Comparison of ENCODE assay signal across 13 cellular contexts in the genomic region with DNA sequence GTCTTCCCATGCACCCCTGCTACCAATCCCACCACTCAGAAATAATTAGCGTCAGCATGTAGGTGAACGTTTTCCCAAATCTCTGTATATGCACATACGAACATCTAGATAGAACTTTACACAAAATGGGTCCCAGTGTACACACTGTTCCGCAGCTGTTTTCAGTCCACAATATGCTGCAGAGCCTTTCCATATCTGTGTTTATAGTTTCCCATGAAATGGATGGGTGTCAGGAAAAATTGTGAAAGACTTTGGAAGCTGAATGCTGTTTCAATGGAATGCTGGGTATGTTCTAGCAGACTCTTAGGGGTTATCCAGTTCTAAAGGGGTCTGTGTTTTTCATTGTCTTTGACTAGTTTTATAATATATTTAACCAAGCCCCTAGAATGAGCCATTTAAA. TPM values are rescaled to one million over a fixed set of nuclear protein-coding genes. Genes with fewer than 3 reads are reported as not detected.
DNase-seq lines count a peak whose midpoint lies in the region; ATAC-seq and TF ChIP-seq lines count a peak whose summit lies in the region.
"Had no signal": no experiment of that assay in that cellular context is flagged by ENCODE, and none has a peak within 500 bp of the region (broad histone marks: within the 10 kb centered on the region; RNA-seq: fewer than 3 reads in every experiment).

No MANE protein-coding gene starts in this region.

- H3K4me1 ChIP-seq in muscle layer of duodenum (ENCODE audit: control insufficient read depth in 1 of 2, insufficient read depth in 2 of 2, low read length in 2 of 2) (peaks cover 20 to 27% of the 10 kb centered on the region in 2 donors), transverse colon (peaks cover 14 to 36% (median 22%) of the 10 kb centered on the region in 4 donors)
- H3K4me1 ChIP-seq: BLaER1 had no signal

- H3K4me3 ChIP-seq in fibroblast of villous mesenchyme (ENCODE audit: low read depth, low read length) (peak overlapping the region; percentile 4), muscle layer of duodenum (ENCODE audit: low read depth in 1 of 2, low read length in 2 of 2) (no peak overlapping the region), transverse colon (no peak overlapping the region)
- H3K4me3 ChIP-seq: BLaER1, mucosa of descending colon, pancreas had no signal

- H3K36me3 ChIP-seq in muscle layer of duodenum (ENCODE audit: control insufficient read depth in 1 of 2, insufficient read depth in 2 of 2, low read length in 2 of 2) = no peaks in the 10 kb centered on the region
- no peaks in the 10 kb centered on the region for H3K36me3 ChIP-seq in transverse colon
- H3K36me3 ChIP-seq: BLaER1, pancreas had no signal

- 67 to 90% methylated on average over 4 of the region's 4 CpGs for WGBS in transverse colon (ENCODE audit: low coverage in 1 of 2), 2 donors

- peak overlapping the region; percentile 36 for H3K4me3 Mint-ChIP-seq in T-helper 17 cell
- H3K4me3 Mint-ChIP-seq in stimulated activated naive B cell treated with anti-CD40 and anti-IgM and Interleukin-4, amounts not matched to agents 10 μg/mL and 1 μg/mL and 100 μg/mL, for 72 hours = no peak overlapping the region
- H3K4me3 Mint-ChIP-seq: activated naive CD8-positive, alpha-beta T cell treated with anti-CD3 and anti-CD28 coated beads for 36 hours had no signal

- no peaks in the 10 kb centered on the region for H3K36me3 Mint-ChIP-seq in T-helper 17 cell (ENCODE audit: low read depth)
- H3K36me3 Mint-ChIP-seq in stimulated activated naive B cell treated with anti-CD40 and anti-IgM and Interleukin-4, amounts not matched to agents 10 μg/mL and 1 μg/mL and 100 μg/mL, for 72 hours = no peaks in the 10 kb centered on the region
- H3K36me3 Mint-ChIP-seq: activated naive CD8-positive, alpha-beta T cell treated with anti-CD3 and anti-CD28 coated beads for 36 hours had no signal

- H3K27ac Mint-ChIP-seq in T-helper 17 cell = no peak overlapping the region
- no peak overlapping the region for H3K27ac Mint-ChIP-seq in stimulated activated naive B cell treated with anti-CD40 and anti-IgM and Interleukin-4, amounts not matched to agents 10 μg/mL and 1 μg/mL and 100 μg/mL, for 72 hours

- H3K9me3 ChIP-seq in T-helper 17 cell (ENCODE audit: control insufficient read depth, low read length, poor library complexity, severe bottlenecking) (no peaks in the 10 kb centered on the region), muscle layer of duodenum (ENCODE audit: control insufficient read depth in 1 of 2, low read length in 2 of 2) (no peaks in the 10 kb centered on the region), transverse colon (no peaks in the 10 kb centered on the region)
- H3K9me3 ChIP-seq: BLaER1, mucosa of descending colon, pancreas had no signal

- no peaks in the 10 kb centered on the region for H3K27me3 Mint-ChIP-seq in T-helper 17 cell
- H3K27me3 Mint-ChIP-seq in stimulated activated naive B cell treated with anti-CD40 and anti-IgM and Interleukin-4, amounts not matched to agents 10 μg/mL and 1 μg/mL and 100 μg/mL, for 72 hours = no peaks in the 10 kb centered on the region
- H3K27me3 Mint-ChIP-seq: activated naive CD8-positive, alpha-beta T cell treated with anti-CD3 and anti-CD28 coated beads for 36 hours; IgD-negative memory B cell had no signal

- H3K27me3 ChIP-seq in muscle layer of duodenum (ENCODE audit: low read depth, low read length) = no peaks in the 10 kb centered on the region
- no peaks in the 10 kb centered on the region for H3K27me3 ChIP-seq in transverse colon
- H3K27me3 ChIP-seq: BLaER1, pancreas had no signal

- ATAC-seq in T-helper 17 cell (no peak), GM19463 (IDR thresholded peaks at IDR 0.05; ENCODE audit: unreplicated experiment) (no peak), GM19351 (IDR thresholded peaks at IDR 0.05; ENCODE audit: unreplicated experiment) (no peak)
- ATAC-seq in stimulated activated naive B cell treated with anti-CD40 and anti-IgM and Interleukin-4, amounts not matched to agents 10 μg/mL and 1 μg/mL and 100 μg/mL, for 72 hours (replicated peaks) = no peak
- ATAC-seq: mucosa of descending colon had no signal

- TF ChIP-seq CTCF in fibroblast of villous mesenchyme (IDR thresholded peaks at IDR 0.05; ENCODE audit: insufficient read depth, low read depth, low read length) = no peak
- TF ChIP-seq CTCF in transverse colon (IDR thresholded peaks at IDR 0.05) = no peak

- peaks cover 4% of the 10 kb centered on the region for H3K4me1 Mint-ChIP-seq in T-helper 17 cell
- H3K4me1 Mint-ChIP-seq in stimulated activated naive B cell treated with anti-CD40 and anti-IgM and Interleukin-4, amounts not matched to agents 10 μg/mL and 1 μg/mL and 100 μg/mL, for 72 hours = peaks cover 24 to 34% of the 10 kb centered on the region in 2 donors

- TF ChIP-seq POLR2A in transverse colon (IDR thresholded peaks at IDR 0.05) = no peak

- intact Hi-C loops in transverse colon (cut with DNase I; ENCODE audit: low total_unique reads) = no loop called here

- H3K27ac ChIP-seq in muscle layer of duodenum (ENCODE audit: low read length) = peak overlapping the region; percentile 71
- H3K27ac ChIP-seq in transverse colon = peak overlapping the region; percentile 76 to 81 (median 78)
- H3K27ac ChIP-seq: BLaER1 had no signal

- TF ChIP-seq EP300 in transverse colon (IDR thresholded peaks at IDR 0.05; ENCODE audit: low read depth) = no peak

- no peak for DNase-seq in T-helper 17 cell
- DNase-seq in fibroblast of villous mesenchyme (ENCODE audit: low read depth) = peak; percentile 93
- no peak for DNase-seq in transverse colon
- DNase-seq in stimulated activated naive B cell treated with anti-CD40 and anti-IgM and Interleukin-4, amounts not matched to agents 10 μg/mL and 1 μg/mL and 100 μg/mL, for 72 hours = no peak
- DNase-seq: activated naive CD8-positive, alpha-beta T cell treated with anti-CD3 and anti-CD28 coated beads for 36 hours; caudate nucleus; mucosa of descending colon; pancreas had no signal

- in situ Hi-C loops in transverse colon (cut with MboI; ENCODE audit: low pct_ligation_motif_present in 1 of 4, low pct_unique_long_range_greater_than_20kb in 1 of 4, low sequenced_read_pairs in 3 of 4) = no loop called here

- no peaks in the 10 kb centered on the region for H3K9me3 Mint-ChIP-seq in stimulated activated naive B cell treated with anti-CD40 and anti-IgM and Interleukin-4, amounts not matched to agents 10 μg/mL and 1 μg/mL and 100 μg/mL, for 72 hours
- H3K9me3 Mint-ChIP-seq: activated naive CD8-positive, alpha-beta T cell treated with anti-CD3 and anti-CD28 coated beads for 36 hours; IgD-negative memory B cell had no signal

RNA-seq across cellular contexts. Expression of a gene that starts 13.8 kb away (rescaled TPM):
- total RNA-seq in T-helper 17 cell = 10 to 100 TPM; 13.9 to 28.5 TPM
- total RNA-seq in fibroblast of villous mesenchyme = 15.5 and 16.0 TPM in 2 replicates
- 100 to 1,000 TPM in 1 of 4 donors, 10 to 100 TPM in 1, 1 to 10 TPM in 2; 6.0 to 111 (median 9.5) TPM for total RNA-seq in transverse colon

RNA-seq across cellular contexts. Expression of a gene that starts 42.6 kb away (rescaled TPM):
- total RNA-seq in T-helper 17 cell = 10 to 100 TPM; 16.4 to 17.1 TPM
- 120 and 222 TPM in 2 replicates for total RNA-seq in fibroblast of villous mesenchyme
- 100 to 1,000 TPM in 2 of 4 donors, 10 to 100 TPM in 2; 24.7 to 141 (median 78.9) TPM for total RNA-seq in transverse colon

RNA-seq across cellular contexts. Expression of a gene that starts 55.7 kb away (rescaled TPM):
- total RNA-seq in T-helper 17 cell (1 to 10 TPM; 8.3 to 9.5 TPM), fibroblast of villous mesenchyme (11.3 and 13.0 TPM in 2 replicates), transverse colon (10 to 100 TPM; 15.0 to 61.3 (median 27.7) TPM)
